In the genomic region with DNA sequence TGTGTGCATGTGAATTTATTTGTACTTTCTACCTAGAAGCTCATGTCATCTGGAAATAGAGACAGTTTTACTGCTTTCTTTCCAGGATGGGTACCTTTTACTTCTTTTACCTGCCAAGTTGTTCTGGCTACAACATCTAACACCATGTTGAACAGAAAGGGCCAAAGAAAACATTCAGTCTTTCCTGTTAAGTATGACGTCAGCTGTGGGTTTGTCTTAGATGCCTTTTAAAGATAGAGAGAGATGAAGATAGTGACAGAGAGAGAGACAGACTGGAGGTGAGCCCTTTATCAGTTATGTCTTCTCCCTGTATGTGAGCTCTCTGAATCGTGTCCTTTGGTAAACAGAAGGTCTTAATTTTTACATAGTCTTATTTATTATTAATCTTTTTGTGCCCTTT, we compare ENCODE assay signal across 23 cellular contexts. TPM values are rescaled to one million over a fixed set of nuclear protein-coding genes. Genes with fewer than 3 reads are reported as not detected.
A peak's percentile ranks its signal among the peaks of the same experiment; 100 is the strongest.
DNase-seq lines count a peak whose midpoint lies in the region; ATAC-seq, FAIRE-seq and TF ChIP-seq lines count a peak whose summit lies in the region.
"Had no signal": no experiment of that assay in that cellular context is flagged by ENCODE, and none has a peak within 500 bp of the region (broad histone marks: within the 10 kb centered on the region; RNA-seq: fewer than 3 reads in every experiment).

No MANE protein-coding gene starts in this region.

- peak; percentile 71 for DNase-seq in MCF 10A (ENCODE audit: unreplicated experiment)
- no peak for DNase-seq in breast epithelium (ENCODE audit: low spot score in 2 of 2)
- DNase-seq in choroid plexus epithelial cell (ENCODE audit: low read depth), result peak; percentile 42
- DNase-seq in HepG2 (ENCODE audit: low spot score), result peak; percentile 45
- no peak for DNase-seq in NCI-H2029 treated with DMSO at 0.1 percent for 48 hours (lab: John Stamatoyannopoulos, UW)
- DNase-seq: 8988T; AML-193; C1 segment of cervical spinal cord; CD8-positive, alpha-beta T cell; NCI-H1092 treated with DMSO at 0.1 percent for 48 hours; NCI-H1436 treated with DMSO at 0.1 percent for 48 hours; NCI-H1930; NCI-H2227 treated with DMSO at 0.1 percent for 48 hours; NCI-H510A treated with DMSO at 0.1 percent for 48 hours; NCI-H748 treated with DMSO at 0.1 percent for 48 hours; SIG-M5; SK-N-SH had no signal

- TF ChIP-seq EP300 in HepG2 (IDR thresholded peaks at IDR 0.05; ENCODE audit: low read depth in 2 of 2, low read length in 2 of 2) (no peak), HepG2 (CRISPR knock-in tag; IDR thresholded peaks at IDR 0.05; ENCODE audit: borderline replicate concordance) (no peak)

- H3K4me2 ChIP-seq in HepG2 (ENCODE audit: low read depth, low read length), result no peak overlapping the region
- H3K4me2 ChIP-seq: SK-N-SH had no signal

- intact Hi-C loops in MCF 10A (cut with micrococcal nuclease) (no loop called here), breast epithelium (cut with DNase I; ENCODE audit: low total_unique reads) (no loop called here), HepG2 (cut with micrococcal nuclease; ENCODE audit: unreplicated experiment) (no loop called here)

- H3K9me3 Mint-ChIP-seq in MCF 10A (ENCODE audit: unreplicated experiment), result peaks cover 7% of the 10 kb centered on the region
- H3K9me3 Mint-ChIP-seq: CD8-positive, alpha-beta T cell had no signal

- no peak overlapping the region for H2AFZ ChIP-seq in HepG2 (ENCODE audit: low read length)

- H3K27ac Mint-ChIP-seq in MCF 10A (ENCODE audit: low read depth, unreplicated experiment), result no peak overlapping the region
- H3K27ac Mint-ChIP-seq: CD8-positive, alpha-beta T cell had no signal

- no peaks in the 10 kb centered on the region for H3K36me3 Mint-ChIP-seq in MCF 10A (ENCODE audit: insufficient read depth, unreplicated experiment)
- H3K36me3 Mint-ChIP-seq: CD8-positive, alpha-beta T cell had no signal

- no peak for ATAC-seq in HepG2
- ATAC-seq in GM18520 (IDR thresholded peaks at IDR 0.05; ENCODE audit: unreplicated experiment), result no peak
- ATAC-seq in GM21619 (IDR thresholded peaks at IDR 0.05; ENCODE audit: unreplicated experiment), result no peak
- ATAC-seq: CD8-positive, alpha-beta T cell; Panc1 had no signal

- peaks cover 5% of the 10 kb centered on the region for H3K4me1 Mint-ChIP-seq in MCF 10A (ENCODE audit: insufficient read depth, unreplicated experiment)

- H3K4me1 ChIP-seq in breast epithelium (no peaks in the 10 kb centered on the region), HepG2 (ENCODE audit: insufficient read depth, low read length) (peaks cover 55% of the 10 kb centered on the region)

- POLR2A ChIA-PET in MCF 10A (lab: Yijun Ruan, JAX) (interaction anchor here (0.8 to 1.6 kb wide), 2 partner anchors 9 to 165 kb away, joined by 3 read pairs; no protein-coding TSS in a partner anchor), HepG2 (lab: Yijun Ruan, JAX) (no interaction called here)

- in situ Hi-C loops in HepG2 (cut with HindIII; ENCODE audit: extremely low pct_ligation_motif_present, low pct_unique_long_range_greater_than_20kb), result loop anchor here (5.0 kb wide), 1 partner anchor 51 kb away; no protein-coding TSS in a partner anchor

- no peaks in the 10 kb centered on the region for H3K9me3 ChIP-seq in breast epithelium
- peaks cover 11% of the 10 kb centered on the region; the same call in 1 of the 2 replicates for H3K9me3 ChIP-seq in HepG2 (ENCODE audit: low read length)

- peaks cover 0 to 28% of the 10 kb centered on the region in 2 donors for H3K27me3 ChIP-seq in breast epithelium
- peaks cover 0 to 7% of the 10 kb centered on the region in 2 experiments; a peak in 2 of 5 replicates for H3K27me3 ChIP-seq in HepG2 (ENCODE audit: control insufficient read depth in 1 of 2, insufficient read depth in 2 of 2, low read length in 2 of 2)

- H3K4me3 Mint-ChIP-seq in MCF 10A (ENCODE audit: unreplicated experiment), result no peak overlapping the region
- H3K4me3 Mint-ChIP-seq: CD8-positive, alpha-beta T cell had no signal

- H3K36me3 ChIP-seq in breast epithelium, result no peaks in the 10 kb centered on the region
- H3K36me3 ChIP-seq in HepG2 (replicated peaks in 1 of 2; ENCODE audit: control insufficient read depth in 1 of 2, insufficient read depth in 2 of 2, low read length in 2 of 2), result no peaks in the 10 kb centered on the region

- H3K4me3 ChIP-seq in breast epithelium, result no peak overlapping the region
- no peak overlapping the region for H3K4me3 ChIP-seq in choroid plexus epithelial cell (ENCODE audit: low read depth, low read length)
- H3K4me3 ChIP-seq in HepG2 (replicated peaks in 1 of 3; ENCODE audit: insufficient read depth in 1 of 3, low read depth in 2 of 3, low read length in 3 of 3), result no peak overlapping the region

- 29% methylated on average over 2 of the region's 2 CpGs for WGBS in HepG2 (ENCODE audit: low lambda C conversion rate)

- TF ChIP-seq CTCF in MCF 10A (IDR thresholded peaks at IDR 0.05; ENCODE audit: unreplicated experiment) (no peak), breast epithelium (IDR thresholded peaks at IDR 0.05) (no peak), choroid plexus epithelial cell (conservative IDR thresholded peaks at IDR 0.05; ENCODE audit: low read depth, low read length) (no peak), HepG2 (CRISPR knock-in tag; IDR thresholded peaks at IDR 0.05) (no peak)

- no peaks in the 10 kb centered on the region for H3K79me2 ChIP-seq in HepG2 (ENCODE audit: insufficient read depth, low read length)

- H3K27me3 Mint-ChIP-seq in MCF 10A (ENCODE audit: insufficient read depth, unreplicated experiment), result peaks cover 59% of the 10 kb centered on the region

- FAIRE-seq in HepG2 (lab: Jason Lieb, UNC), result no peak
- FAIRE-seq: H54 had no signal

- no peak for TF ChIP-seq POLR2A in breast epithelium (IDR thresholded peaks at IDR 0.05)
- no peak for TF ChIP-seq POLR2A in HepG2 (IDR thresholded peaks at IDR 0.05; ENCODE audit: insufficient read depth in 1 of 2, low read depth in 2 of 2, low read length in 2 of 2)

- no peak overlapping the region for H3K9ac ChIP-seq in HepG2 (ENCODE audit: insufficient read depth, low read depth, low read length)
- H3K9ac ChIP-seq: SK-N-SH had no signal

- H4K20me1 ChIP-seq in HepG2 (ENCODE audit: insufficient read depth, low read length), result no peaks in the 10 kb centered on the region

- TF ChIP-seq RAD21 in HepG2 (CRISPR knock-in tag; IDR thresholded peaks at IDR 0.05), result no peak

- BruUV-seq in MCF 10A (replicated peaks; lab: Mats Ljungman, UMichigan) (no TSS peak), HepG2 (replicated peaks; lab: Mats Ljungman, UMichigan) (no TSS peak)

- CTCF ChIA-PET in MCF 10A (lab: Yijun Ruan, JAX) (no interaction called here), HepG2 (lab: Yijun Ruan, JAX; ENCODE audit: low intra/inter-chr PET ratio, low total read pairs) (no interaction called here)

- H3K27ac ChIP-seq in breast epithelium (no peak overlapping the region), HepG2 (ENCODE audit: extremely low read length, insufficient read depth, low read length) (no peak overlapping the region)

TF ChIP-seq in HepG2, 621 proteins besides CTCF, POLR2A, EP300 and RAD21 (continues in another document):
- TF ChIP-seq MBNL3 (CRISPR knock-in tag; conservative IDR thresholded peaks at IDR 0.05) (no peak), ARNTL (CRISPR knock-in tag; IDR thresholded peaks at IDR 0.05) (no peak), ZFP37 (CRISPR knock-in tag; IDR thresholded peaks at IDR 0.05; ENCODE audit: borderline replicate concordance) (no peak), U2AF2 (IDR thresholded peaks at IDR 0.05; ENCODE audit: low read depth, low read length) (no peak), ELF3 (CRISPR knock-in tag; IDR thresholded peaks at IDR 0.05) (no peak), CREB1 (IDR thresholded peaks at IDR 0.05) (peak; percentile 92), CREB1 (CRISPR knock-in tag; IDR thresholded peaks at IDR 0.05) (0 out of 2 replicates have a peak, but pooled peaks have one; percentile 0), ZNF660 (CRISPR knock-in tag; IDR thresholded peaks at IDR 0.05; ENCODE audit: borderline replicate concordance, low read depth) (no peak), HOXA5 (CRISPR knock-in tag; IDR thresholded peaks at IDR 0.05) (no peak)

RNA-seq across cellular contexts. Expression of gene DACT2, which starts 3.4 kb away (rescaled TPM):
- total RNA-seq in MCF 10A (2022) (not detected in 2 replicates), breast epithelium (1 to 10 TPM in 1 of 3 donors, under 1 TPM in 1, not detected in 1; 0.32 to 1.0 TPM), HepG2 (2016; rRNA removed; fragmentation: Illumina TruSeq; extraction: Trizol) (not detected in 2 replicates)
- not detected in 2 replicates for total RNA-seq in HepG2 (2016; cell fraction: cytosol; rRNA removed; fragmentation: Illumina TruSeq; extraction: Trizol; ENCODE audit: low read depth)
- not detected in 2 replicates for total RNA-seq in HepG2 (2016; cell fraction: insoluble cytoplasmic fraction; rRNA removed; fragmentation: Illumina TruSeq; extraction: Trizol)
- total RNA-seq in HepG2 (2016; cell fraction: membrane; rRNA removed; fragmentation: Illumina TruSeq; extraction: Trizol), result not detected in 2 replicates
- total RNA-seq in HepG2 (2016; cell fraction: nucleus; rRNA removed; fragmentation: Illumina TruSeq; extraction: Trizol), result not detected in 2 replicates
- 0.10 and 0.15 TPM in 2 replicates for polyA plus RNA-seq in HepG2 (2011; rRNA removed)
- 0.12 and 0.23 TPM in 2 replicates for polyA plus RNA-seq in HepG2 (2011; cell fraction: cytosol; rRNA removed)
- 0.23 and 0.45 TPM in 2 replicates for polyA plus RNA-seq in HepG2 (2011; cell fraction: nucleus; rRNA removed)
- not detected in 2 replicates for polyA plus RNA-seq in HepG2 (2012)
- polyA plus RNA-seq in HepG2 (2016; cell fraction: cytosol; fragmentation: Illumina TruSeq; extraction: Trizol; ENCODE audit: low read depth), result not detected in 2 replicates
- polyA plus RNA-seq in HepG2 (2016; cell fraction: insoluble cytoplasmic fraction; fragmentation: Illumina TruSeq; extraction: Trizol; ENCODE audit: low read depth), result not detected in 2 replicates
- polyA plus RNA-seq in HepG2 (2016; cell fraction: membrane; fragmentation: Illumina TruSeq; extraction: Trizol; ENCODE audit: low read depth), result not detected in 2 replicates
- polyA plus RNA-seq in HepG2 (2016; cell fraction: nucleus; fragmentation: Illumina TruSeq; extraction: Trizol; ENCODE audit: insufficient read depth, low read depth), result not detected in 2 replicates
- polyA minus RNA-seq in HepG2 (2011; rRNA and poly(A)+ RNA removed; ENCODE audit: low replicate concordance), result 0.26 TPM in 1 of 2 replicates, not detected in the other
- 0.26 and 0.30 TPM in 2 replicates for polyA minus RNA-seq in HepG2 (2011; cell fraction: cytosol; rRNA and poly(A)+ RNA removed)
- 0.25 TPM in 1 of 2 replicates, not detected in the other for polyA minus RNA-seq in HepG2 (2011; cell fraction: nucleus; rRNA and poly(A)+ RNA removed)
- total RNA-seq: CD8-positive, alpha-beta T cell; LHCN-M2 had no signal
- polyA plus RNA-seq: AG04450, SK-N-SH had no signal

Comparison
In these comparisons a context has a peak if more than half of its experiments do, and no peak if none do; other contexts are left out.
1. DNase-seq: peak in MCF 10A (single experiment), choroid plexus epithelial cell (single experiment) and HepG2 (single experiment); none in breast epithelium (0 of 2) and NCI-H2029 treated with DMSO at 0.1 percent for 48 hours (single experiment).